Comparison of ENCODE assay signal across 1 cellular context in genomic region chr7:149770728-149771127, GRCh38.
TF ChIP-seq lines count a peak whose summit lies in the region.

No MANE protein-coding gene starts in this region.

TF ChIP-seq in H1, 55 proteins besides CTCF, POLR2A, EP300 and RAD21:
- no peak for TF ChIP-seq SP4 (IDR thresholded peaks at IDR 0.05; ENCODE audit: low read length)
- TF ChIP-seq CREB1 (IDR thresholded peaks at IDR 0.05) = no peak
- no peak for TF ChIP-seq SIRT6 (IDR thresholded peaks at IDR 0.05; ENCODE audit: low read length)
- no peak for TF ChIP-seq SAP30 (IDR thresholded peaks at IDR 0.05; ENCODE audit: insufficient read depth, insufficient replicate concordance, low read length)
- no peak for TF ChIP-seq POU5F1 (IDR thresholded peaks at IDR 0.05; ENCODE audit: low read depth, low read length)
- TF ChIP-seq BACH1 (IDR thresholded peaks at IDR 0.05; ENCODE audit: low read length) = no peak
- TF ChIP-seq CBX8 (IDR thresholded peaks at IDR 0.05; ENCODE audit: borderline replicate concordance, low read depth, low read length) = no peak
- TF ChIP-seq CHD1 (IDR thresholded peaks at IDR 0.05; ENCODE audit: low read depth, low read length) = no peak
- no peak for TF ChIP-seq YY1 (IDR thresholded peaks at IDR 0.05; ENCODE audit: low read depth, low read length)
- TF ChIP-seq TAF1 (IDR thresholded peaks at IDR 0.05; ENCODE audit: low read depth, low read length) = no peak
- no peak for TF ChIP-seq HDAC2 (IDR thresholded peaks at IDR 0.05; ENCODE audit: borderline replicate concordance in 1 of 2, low read depth in 2 of 2, low read length in 2 of 2)
- no peak for TF ChIP-seq EGR1 (IDR thresholded peaks at IDR 0.05; ENCODE audit: borderline replicate concordance, low read depth, low read length)
- no peak for TF ChIP-seq TAF7 (optimal IDR thresholded peaks at IDR 0.05; ENCODE audit: borderline replicate concordance, low read depth, low read length)
